ENCODE assay signal across 10 cellular contexts in the genomic region with DNA sequence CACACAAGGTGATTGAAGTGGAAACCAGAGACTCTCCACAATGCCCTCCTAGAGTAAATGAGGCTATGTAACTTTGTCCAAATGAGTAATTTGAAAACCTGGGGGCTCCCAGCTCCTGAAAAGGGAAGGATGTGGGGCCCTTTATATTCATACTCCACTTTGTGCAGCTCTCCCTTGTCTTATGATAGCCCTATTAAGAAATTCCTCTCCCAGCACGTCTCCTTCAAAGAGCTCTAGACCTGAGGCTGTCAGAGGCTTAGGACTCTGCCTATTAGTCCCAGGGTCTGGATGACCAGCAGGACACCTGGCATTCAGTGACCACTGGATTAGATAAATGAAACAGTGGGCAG. TPM values are rescaled to one million over a fixed set of nuclear protein-coding genes. Genes with fewer than 3 reads are reported as not detected.
DNase-seq lines count a peak whose midpoint lies in the region; ATAC-seq and TF ChIP-seq lines count a peak whose summit lies in the region.
"Had no signal": no experiment of that assay in that cellular context is flagged by ENCODE, and none has a peak within 500 bp of the region (broad histone marks: within the 10 kb centered on the region; RNA-seq: fewer than 3 reads in every experiment).

No MANE protein-coding gene starts in this region.

- H3K9ac ChIP-seq in iPS-18a (ENCODE audit: low read length) (peak overlapping the region; percentile 62), mammary epithelial cell (ENCODE audit: insufficient read depth, low read length) (no peak overlapping the region)

- CTCF ChIA-PET in T-cell (lab: Charles Lee) (interaction anchor here (0.5 to 4.2 kb wide), 6 partner anchors 13 to 128 kb away, joined by 3 to 23 read pairs (median 6); no protein-coding TSS in a partner anchor), mammary epithelial cell (lab: Charles Lee; ENCODE audit: low non-redundant PET) (no interaction called here)

- H3K27me3 ChIP-seq in left ventricle myocardium inferior (ENCODE audit: low read depth) (no peaks in the 10 kb centered on the region), heart left ventricle (no peaks in the 10 kb centered on the region), iPS-18a (ENCODE audit: control insufficient read depth, insufficient read depth, low read length) (peaks cover 48% of the 10 kb centered on the region), mammary epithelial cell (ENCODE audit: insufficient read depth, low read length) (peaks cover 16% of the 10 kb centered on the region)

- no peak for DNase-seq in left ventricle myocardium inferior
- DNase-seq in heart left ventricle: no peak
- DNase-seq in T-cell: no peak
- no peak for DNase-seq in NCI-H1105 (lab: John Stamatoyannopoulos, UW)
- DNase-seq in NCI-H2081 (lab: John Stamatoyannopoulos, UW): no peak
- no peak for DNase-seq in COLO668 (lab: John Stamatoyannopoulos, UW; ENCODE audit: unreplicated experiment)
- no peak for DNase-seq in mammary epithelial cell

- TF ChIP-seq CTCF in left ventricle myocardium inferior (IDR thresholded peaks at IDR 0.05; ENCODE audit: borderline replicate concordance) (no peak), heart left ventricle (IDR thresholded peaks at IDR 0.05) (no peak), mammary epithelial cell (conservative IDR thresholded peaks at IDR 0.05 in 1 of 2, IDR thresholded peaks at IDR 0.05 in 1 of 2; ENCODE audit: extremely low read depth in 1 of 2, insufficient read depth in 1 of 2, low read depth in 1 of 2, low read length in 2 of 2) (no peak)

- H3K4me1 ChIP-seq in left ventricle myocardium inferior (peaks cover 31% of the 10 kb centered on the region), heart left ventricle (peaks cover 0 to 25% (median 12%) of the 10 kb centered on the region in 12 donors), iPS-18a (ENCODE audit: control insufficient read depth, low read depth, low read length) (peaks cover 4% of the 10 kb centered on the region), mammary epithelial cell (ENCODE audit: insufficient read depth, low read length) (peaks cover 13% of the 10 kb centered on the region)

- H3K27me3 Mint-ChIP-seq in T-cell: no peaks in the 10 kb centered on the region

- H4K20me1 ChIP-seq in mammary epithelial cell (ENCODE audit: insufficient read depth, low read length): no peaks in the 10 kb centered on the region

- POLR2A ChIA-PET in T-cell (lab: Charles Lee): no interaction called here

- H3K79me2 ChIP-seq in mammary epithelial cell (ENCODE audit: insufficient read depth, low read length): no peaks in the 10 kb centered on the region

- H3K36me3 ChIP-seq in left ventricle myocardium inferior (no peaks in the 10 kb centered on the region), heart left ventricle (no peaks in the 10 kb centered on the region), iPS-18a (ENCODE audit: control insufficient read depth, low read depth, low read length) (no peaks in the 10 kb centered on the region), mammary epithelial cell (ENCODE audit: insufficient read depth, low read length) (no peaks in the 10 kb centered on the region)

- ATAC-seq in heart left ventricle: no peak
- ATAC-seq in T-cell (replicated peaks in 1 of 4): no peak

- dilution Hi-C loops in mammary epithelial cell (cut with HindIII; ENCODE audit: low sequenced_read_pairs): no loop called here

- H3K4me3 ChIP-seq in left ventricle myocardium inferior (peak overlapping the region; percentile 80), heart left ventricle (peak overlapping the region in 2 of 12 donors; percentile 85 to 97), iPS-18a (ENCODE audit: low read length) (peak overlapping the region; percentile 80), mammary epithelial cell (replicated peaks in 1 of 3; ENCODE audit: insufficient read depth in 1 of 3, low read depth in 2 of 3, low read length in 3 of 3) (no peak overlapping the region)

- no TSS peak for BruUV-seq in mammary epithelial cell (replicated peaks; lab: Mats Ljungman, UMichigan)

- in situ Hi-C loops in mammary epithelial cell (cut with MboI; ENCODE audit: low sequenced_read_pairs in 2 of 2): no loop called here

- H3K27ac ChIP-seq in left ventricle myocardium inferior (replicated peaks) (no peak overlapping the region), heart left ventricle (peak overlapping the region in 2 of 12 donors; percentile 8 to 77), iPS-18a (ENCODE audit: low read length) (no peak overlapping the region), mammary epithelial cell (ENCODE audit: insufficient read depth, low read depth, low read length) (no peak overlapping the region)

- H3K9me3 ChIP-seq in left ventricle myocardium inferior (replicated peaks) (no peaks in the 10 kb centered on the region), heart left ventricle (no peaks in the 10 kb centered on the region), iPS-18a (ENCODE audit: control insufficient read depth, low read depth, low read length) (no peaks in the 10 kb centered on the region), mammary epithelial cell (replicated peaks; ENCODE audit: insufficient read depth, low read length) (no peaks in the 10 kb centered on the region)

- no peaks in the 10 kb centered on the region for H3K9me3 Mint-ChIP-seq in T-cell

- peak overlapping the region; percentile 81 for H3K27ac Mint-ChIP-seq in T-cell

- H3K4me3 Mint-ChIP-seq in T-cell: peak overlapping the region; percentile 67 to 98 (median 76)

- TF ChIP-seq POLR2A in heart left ventricle (IDR thresholded peaks at IDR 0.05): no peak

- intact Hi-C loops in left ventricle myocardium inferior (cut with micrococcal nuclease): no loop called here
- intact Hi-C loops in heart left ventricle (cut with DNase I): loop anchor here in 1 of 10 donors (10.0 kb wide), 1 partner anchor 169 kb away; no protein-coding TSS in a partner anchor
- intact Hi-C loops in mammary epithelial cell (cut with micrococcal nuclease): no loop called here

- no peak overlapping the region for H3K4me2 ChIP-seq in mammary epithelial cell (ENCODE audit: insufficient read depth, low read depth, low read length)

- H3K36me3 Mint-ChIP-seq in T-cell: no peaks in the 10 kb centered on the region

- 55 to 69% (median 63%) methylated on average over 1 of the region's 1 CpG for WGBS in heart left ventricle, 4 donors
- WGBS in mammary epithelial cell (ENCODE audit: low coverage, missing lambda C conversion rate): 57% methylated on average over 1 of the region's 1 CpG

- H2AFZ ChIP-seq in mammary epithelial cell (ENCODE audit: low read depth, low read length): no peak overlapping the region

- peaks cover 28 to 35% (median 34%) of the 10 kb centered on the region in 3 donors for H3K4me1 Mint-ChIP-seq in T-cell

RNA-seq across cellular contexts. Expression of gene SLC43A1, which starts 2.1 kb away (rescaled TPM):
- 4.3 TPM for total RNA-seq in left ventricle myocardium inferior
- total RNA-seq in heart left ventricle: 10 to 100 TPM in 1 of 9 donors, 1 to 10 TPM in 8; 2.7 to 12.3 (median 5.4) TPM
- polyA plus RNA-seq in heart left ventricle: 1 to 10 TPM; 6.6 TPM
- 10 to 100 TPM in 4 of 5 donors, 1 to 10 TPM in 1; 8.8 to 31.6 (median 25.1) TPM for total RNA-seq in T-cell
- total RNA-seq in mammary epithelial cell: 1 to 10 TPM; 1.4 to 2.2 TPM
- polyA plus RNA-seq in mammary epithelial cell: 0.48 TPM
- not detected for polyA minus RNA-seq in mammary epithelial cell

RNA-seq across cellular contexts. Expression of gene TIMM10, which starts 17.1 kb away (rescaled TPM):
- 61.0 TPM for total RNA-seq in left ventricle myocardium inferior
- total RNA-seq in heart left ventricle: 10 to 100 TPM; 36.6 to 81.5 (median 46.4) TPM
- 100 to 1,000 TPM in 1 of 2 donors, 10 to 100 TPM in 1; 42.0 to 135 TPM for polyA plus RNA-seq in heart left ventricle
- 10 to 100 TPM; 20.7 to 33.2 (median 26.2) TPM for total RNA-seq in T-cell
- 10 to 100 TPM; 24.8 to 58.9 TPM for total RNA-seq in mammary epithelial cell
- 124 TPM for polyA plus RNA-seq in mammary epithelial cell
- polyA minus RNA-seq in mammary epithelial cell: 173 TPM

RNA-seq across cellular contexts. Expression of gene SMTNL1, which starts 24.0 kb away (rescaled TPM):
- total RNA-seq in left ventricle myocardium inferior (not detected), heart left ventricle (not detected), T-cell (not detected), mammary epithelial cell (not detected)
- polyA plus RNA-seq in heart left ventricle (not detected), mammary epithelial cell (not detected)
- not detected for polyA minus RNA-seq in mammary epithelial cell
- total RNA-seq: kidney epithelial cell; T-helper 2 cell treated with Interferon-gamma antibody and Interleukin-4, amounts not matched to agents 100 ng/mL and 5 ng/mL, for 36 hours had no signal

RNA-seq across cellular contexts. Expression of gene RTN4RL2, which starts 53.1 kb away (rescaled TPM):
- total RNA-seq in left ventricle myocardium inferior (1.3 TPM), heart left ventricle (1 to 10 TPM in 5 of 9 donors, under 1 TPM in 4; 0.58 to 2.1 (median 1.1) TPM), T-cell (1 to 10 TPM in 1 of 5 donors, under 1 TPM in 4; 0.15 to 1.1 (median 0.29) TPM), mammary epithelial cell (under 1 TPM; 0.31 to 0.33 TPM)
- polyA plus RNA-seq in heart left ventricle (1 to 10 TPM; 1.0 to 1.1 TPM), mammary epithelial cell (0.06 TPM)
- polyA minus RNA-seq in mammary epithelial cell: 0.21 TPM

RNA-seq across cellular contexts. Expression of gene UBE2L6, which starts 54.1 kb away (rescaled TPM):
- total RNA-seq in left ventricle myocardium inferior (19.0 TPM), heart left ventricle (100 to 1,000 TPM in 1 of 9 donors, 10 to 100 TPM in 8; 11.2 to 175 (median 14.5) TPM), T-cell (10 to 100 TPM; 61.7 to 97.2 (median 80.3) TPM), mammary epithelial cell (10 to 100 TPM; 34.2 to 46.8 TPM)
- polyA plus RNA-seq in heart left ventricle (10 to 100 TPM; 10.2 to 16.4 TPM), mammary epithelial cell (51.8 TPM)
- 29.3 TPM for polyA minus RNA-seq in mammary epithelial cell

Comparison
In these comparisons a context has a peak if more than half of its experiments do, and no peak if none do; other contexts are left out.
1. H3K4me3 ChIP-seq: peak in left ventricle myocardium inferior (single experiment) and iPS-18a (single experiment); none in mammary epithelial cell (0 of 3).